36 cellular contexts compared by ENCODE assay signal in genomic region chr16:8516471-8516870, GRCh38.
"Had no signal": no experiment of that assay in that cellular context is flagged by ENCODE, and none has a peak within 500 bp of the region (broad histone marks: within the 10 kb centered on the region; RNA-seq: fewer than 3 reads in every experiment).

No MANE protein-coding gene starts in this region.

- H3K36me3 ChIP-seq: adrenal gland, brain microvascular endothelial cell, breast epithelium had no signal

- H3K9me3 ChIP-seq: adrenal gland, body of pancreas, breast epithelium had no signal

- H3K4me1 ChIP-seq: adrenal gland, breast epithelium had no signal

- H3K27ac ChIP-seq: adrenal gland, body of pancreas, brain microvascular endothelial cell, breast epithelium, VCaP had no signal

- ATAC-seq: activated CD8-positive, alpha-beta T cell treated with anti-CD3 and anti-CD28 coated beads for 36 hours; activated naive CD4-positive, alpha-beta T cell treated with anti-CD3 and anti-CD28 coated beads, Interleukin-2, amount 50 U/mL, for 72 hours; activated T-cell treated with anti-CD3 and anti-CD28 coated beads, Interleukin-2, amount 50 U/mL, for 4 hours; activated T-cell treated with anti-CD3 and anti-CD28 coated beads, Interleukin-2, amount 50 U/mL, for 72 hours; activated T-helper 17 cell treated with anti-CD3 and anti-CD28 coated beads, Interleukin-2, amount 50 U/mL, for 72 hours; body of pancreas had no signal

- DNase-seq: activated B cell treated with CpG ODN at 0.5 μM for 24 hours; activated CD4-positive, alpha-beta memory T cell treated with anti-CD3 and anti-CD28 coated beads for 36 hours; activated CD4-positive, alpha-beta T cell treated with anti-CD3 and anti-CD28 coated beads for 4 hours; activated CD4-positive, alpha-beta T cell treated with anti-CD3 and anti-CD28 coated beads, Interleukin-2, amount 10 ng/mL, durations not matched to agents 24 days and 14 days; activated CD4-positive, alpha-beta T cell treated with anti-CD3 and anti-CD28 coated beads, Interleukin-2, amount 50 U/mL, for 1 hour; activated CD4-positive, alpha-beta T cell treated with anti-CD3 and anti-CD28 coated beads, Interleukin-2, amount 50 U/mL, for 4 hours; activated CD4-positive, CD25-positive, alpha-beta regulatory T cell treated with anti-CD3 and anti-CD28 coated beads, Interleukin-2, amount 50 U/mL, for 72 hours; activated CD8-positive, alpha-beta memory T cell treated with anti-CD3 and anti-CD28 coated beads, Interleukin-2, amount 50 U/mL, for 4 hours; activated CD8-positive, alpha-beta T cell treated with anti-CD3 and anti-CD28 coated beads for 36 hours; activated effector memory CD4-positive, alpha-beta T cell treated with anti-CD3 and anti-CD28 coated beads, Interleukin-2, amount 50 U/mL, for 16 hours; activated gamma-delta T cell treated with Interleukin-2 at 50 U/mL for 16 hours; activated naive CD4-positive, alpha-beta T cell; activated naive CD4-positive, alpha-beta T cell treated with anti-CD3 and anti-CD28 coated beads for 36 hours; activated naive CD4-positive, alpha-beta T cell treated with anti-CD3 and anti-CD28 coated beads, Interleukin-2, amount 50 U/mL, for 16 hours; activated naive CD8-positive, alpha-beta T cell treated with anti-CD3 and anti-CD28 coated beads for 36 hours; activated T-cell treated with anti-CD3 and anti-CD28 coated beads for 4 hours; activated T-cell treated with anti-CD3 and anti-CD28 coated beads, Interleukin-2, amount 50 U/mL, for 1 hour; activated T-cell treated with anti-CD3 and anti-CD28 coated beads, Interleukin-2, amount 50 U/mL, for 4 hours; activated T-cell treated with anti-CD3 and anti-CD28 coated beads, Interleukin-2, amount 50 U/mL, for 72 hours; adrenal gland; amniotic stem cell; aorta; body of pancreas; brain microvascular endothelial cell; central memory CD4-positive, alpha-beta T cell; T-helper 2 cell; T-helper 9 cell had no signal

- H3K4me3 ChIP-seq: adrenal gland, body of pancreas, breast epithelium had no signal

- H3K4me1 Mint-ChIP-seq: activated B cell treated with CpG ODN at 0.5 μM for 24 hours; activated CD4-positive, alpha-beta T cell treated with anti-CD3 and anti-CD28 coated beads, Interleukin-2, amount 10 ng/mL, durations not matched to agents 24 days and 14 days; activated naive CD8-positive, alpha-beta T cell treated with anti-CD3 and anti-CD28 coated beads for 36 hours; activated T-helper 17 cell treated with anti-CD3 and anti-CD28 coated beads, Interleukin-2, amount 50 U/mL, for 72 hours had no signal

- H3K36me3 Mint-ChIP-seq: activated CD4-positive, alpha-beta memory T cell treated with anti-CD3 and anti-CD28 coated beads for 36 hours; activated naive CD4-positive, alpha-beta T cell treated with anti-CD3 and anti-CD28 coated beads, Interleukin-2, amount 50 U/mL, for 72 hours; activated naive CD8-positive, alpha-beta T cell treated with anti-CD3 and anti-CD28 coated beads for 36 hours had no signal

- H3K27me3 Mint-ChIP-seq: activated CD4-positive, alpha-beta T cell treated with anti-CD3 and anti-CD28 coated beads, Interleukin-2, amount 10 ng/mL, durations not matched to agents 24 days and 14 days had no signal

- FAIRE-seq: astrocyte, TTC549 had no signal

- H3K9me3 Mint-ChIP-seq: activated B cell treated with CpG ODN at 0.5 μM for 24 hours; activated CD4-positive, alpha-beta memory T cell treated with anti-CD3 and anti-CD28 coated beads for 36 hours; activated CD4-positive, alpha-beta T cell treated with anti-CD3 and anti-CD28 coated beads, Interleukin-2, amount 10 ng/mL, durations not matched to agents 24 days and 14 days; activated naive CD4-positive, alpha-beta T cell treated with anti-CD3 and anti-CD28 coated beads for 36 hours; activated naive CD8-positive, alpha-beta T cell treated with anti-CD3 and anti-CD28 coated beads for 36 hours; activated T-helper 1 cell treated with anti-CD3 and anti-CD28 coated beads, Interleukin-12 subunit alpha, Interleukin-12 subunit beta, Interleukin-2, Interleukin-4 antibody, amounts not matched to agents 30 ng/mL and 10 ng/mL and 1 ng/mL, durations not matched to agents 14 hours and 24 hours and 36 hours; activated T-helper 17 cell treated with anti-CD3 and anti-CD28 coated beads, Interleukin-2, amount 50 U/mL, for 72 hours; T-helper 2 cell treated with Interferon-gamma antibody and Interleukin-4, amounts not matched to agents 5 μg/mL and 100 μg/mL, for 36 hours had no signal

- H3K27ac Mint-ChIP-seq: activated B cell treated with CpG ODN at 0.5 μM for 24 hours; activated CD4-positive, alpha-beta memory T cell treated with anti-CD3 and anti-CD28 coated beads for 36 hours; activated CD4-positive, alpha-beta T cell treated with anti-CD3 and anti-CD28 coated beads, Interleukin-2, amount 10 ng/mL, durations not matched to agents 24 days and 14 days; activated CD8-positive, alpha-beta T cell treated with anti-CD3 and anti-CD28 coated beads for 36 hours; activated naive CD4-positive, alpha-beta T cell treated with anti-CD3 and anti-CD28 coated beads for 36 hours; activated naive CD4-positive, alpha-beta T cell treated with anti-CD3 and anti-CD28 coated beads, Interleukin-2, amount 50 U/mL, for 72 hours; activated naive CD8-positive, alpha-beta T cell treated with anti-CD3 and anti-CD28 coated beads for 36 hours; activated T-cell treated with anti-CD3 and anti-CD28 coated beads, Interleukin-2, amount 50 U/mL, for 72 hours; activated T-helper 1 cell treated with anti-CD3 and anti-CD28 coated beads, Interleukin-12 subunit alpha, Interleukin-12 subunit beta, Interleukin-2, Interleukin-4 antibody, amounts not matched to agents 30 ng/mL and 10 ng/mL and 1 ng/mL, durations not matched to agents 14 hours and 24 hours and 36 hours; activated T-helper 17 cell treated with anti-CD3 and anti-CD28 coated beads, Interleukin-2, amount 50 U/mL, for 72 hours; T-helper 1 cell treated with Interleukin-12 subunit alpha and Interleukin-12 subunit beta and Interleukin-4 antibody, amounts not matched to agents 30 μg/mL and 1 μg/mL, for 36 hours; T-helper 2 cell treated with Interferon-gamma antibody and Interleukin-4, amounts not matched to agents 5 μg/mL and 100 μg/mL, for 36 hours had no signal

- H3K27me3 ChIP-seq: adrenal gland, body of pancreas, brain microvascular endothelial cell had no signal

- H3K4me3 Mint-ChIP-seq: activated B cell treated with CpG ODN at 0.5 μM for 24 hours; activated CD4-positive, alpha-beta memory T cell treated with anti-CD3 and anti-CD28 coated beads for 36 hours; activated CD4-positive, alpha-beta T cell treated with anti-CD3 and anti-CD28 coated beads, Interleukin-2, amount 10 ng/mL, durations not matched to agents 24 days and 14 days; activated CD8-positive, alpha-beta T cell treated with anti-CD3 and anti-CD28 coated beads for 36 hours; activated naive CD4-positive, alpha-beta T cell treated with anti-CD3 and anti-CD28 coated beads for 36 hours; activated naive CD8-positive, alpha-beta T cell treated with anti-CD3 and anti-CD28 coated beads for 36 hours; activated T-cell treated with anti-CD3 and anti-CD28 coated beads, Interleukin-2, amount 50 U/mL, for 4 hours; activated T-cell treated with anti-CD3 and anti-CD28 coated beads, Interleukin-2, amount 50 U/mL, for 72 hours; activated T-helper 1 cell treated with anti-CD3 and anti-CD28 coated beads, Interleukin-12 subunit alpha, Interleukin-12 subunit beta, Interleukin-2, Interleukin-4 antibody, amounts not matched to agents 30 ng/mL and 10 ng/mL and 1 ng/mL, durations not matched to agents 14 hours and 24 hours and 36 hours; activated T-helper 17 cell treated with anti-CD3 and anti-CD28 coated beads, Interleukin-2, amount 50 U/mL, for 72 hours; T-helper 1 cell treated with Interleukin-12 subunit alpha and Interleukin-12 subunit beta and Interleukin-4 antibody, amounts not matched to agents 30 μg/mL and 1 μg/mL, for 36 hours; T-helper 2 cell treated with Interferon-gamma antibody and Interleukin-4, amounts not matched to agents 5 μg/mL and 100 μg/mL, for 36 hours had no signal
